In the genomic region with DNA sequence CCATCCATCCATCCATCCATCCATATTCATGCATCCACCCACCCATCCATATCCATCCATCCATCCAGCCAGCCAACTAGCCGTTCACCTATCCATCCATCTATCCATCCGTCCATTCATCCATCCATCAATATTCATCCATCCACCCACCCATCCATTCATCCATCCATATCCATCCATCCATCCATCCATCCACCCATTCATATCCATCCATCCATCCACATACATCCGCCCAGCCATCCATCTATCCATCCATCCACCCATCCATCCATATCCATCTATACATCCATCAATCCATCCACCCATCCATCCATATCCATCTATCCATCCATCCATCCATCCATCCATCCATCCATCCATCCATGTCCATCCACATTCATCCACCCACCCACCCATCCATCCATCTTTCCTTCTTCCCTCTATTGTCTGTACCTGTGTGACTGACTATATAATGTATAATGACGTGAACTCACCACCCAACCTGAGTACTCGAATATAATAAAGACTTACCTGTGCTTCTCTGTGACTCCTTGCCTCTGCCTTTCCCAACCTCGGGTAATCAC, we compare ENCODE assay signal across 22 cellular contexts. TPM values are rescaled to one million over a fixed set of nuclear protein-coding genes. Genes with fewer than 3 reads are reported as not detected.
DNase-seq lines count a peak whose midpoint lies in the region; ATAC-seq and TF ChIP-seq lines count a peak whose summit lies in the region.
"Had no signal": no experiment of that assay in that cellular context is flagged by ENCODE, and none has a peak within 500 bp of the region (broad histone marks: within the 10 kb centered on the region; RNA-seq: fewer than 3 reads in every experiment).

No MANE protein-coding gene starts in this region.

- H3K36me3 ChIP-seq in left ventricle myocardium inferior, result no peaks in the 10 kb centered on the region
- peaks cover 0 to 22% (median 3%) of the 10 kb centered on the region in 4 donors for H3K36me3 ChIP-seq in esophagus muscularis mucosa
- H3K36me3 ChIP-seq: Peyer's patch had no signal

- H3K9me3 Mint-ChIP-seq in nephron (peaks cover 12% of the 10 kb centered on the region), T-cell (no peaks in the 10 kb centered on the region)

- H3K4me3 ChIP-seq in left ventricle myocardium inferior, result peak overlapping the region; percentile 67
- H3K4me3 ChIP-seq in esophagus muscularis mucosa, result peak overlapping the region; percentile 57 to 67 (median 62)
- H3K4me3 ChIP-seq: GM23248 had no signal

- H3K27me3 Mint-ChIP-seq in nephron (ENCODE audit: low read depth) (peaks cover 9% of the 10 kb centered on the region), T-cell (peaks cover 2 to 10% of the 10 kb centered on the region in 2 donors)

- POLR2A ChIA-PET in T-cell (lab: Charles Lee), result no interaction called here

- TF ChIP-seq EP300 in esophagus muscularis mucosa (IDR thresholded peaks at IDR 0.05), result no peak

- H3K27ac Mint-ChIP-seq in nephron (peak overlapping the region in 2 of 3 experiments; percentile 2 to 34), T-cell (no peak overlapping the region)
- H3K27ac Mint-ChIP-seq: B cell had no signal

- intact Hi-C loops in left ventricle myocardium inferior (cut with micrococcal nuclease) (no loop called here), left cardiac atrium (cut with DNase I) (no loop called here), esophagus muscularis mucosa (cut with DNase I) (loop anchor here (5.0 kb wide), 1 partner anchor 38 kb away; no protein-coding TSS in a partner anchor)

- ATAC-seq in left cardiac atrium (no peak), T-cell (replicated peaks in 1 of 4) (no peak)
- ATAC-seq: Right ventricle myocardium inferior had no signal

- peak overlapping the region in 1 of 3 experiments; percentile 34 for H3K4me3 Mint-ChIP-seq in nephron
- no peak overlapping the region for H3K4me3 Mint-ChIP-seq in T-cell
- H3K4me3 Mint-ChIP-seq: B cell had no signal

- WGBS in esophagus muscularis mucosa, result 92% methylated on average over 6 of the region's 6 CpGs

- peaks cover 69% of the 10 kb centered on the region for H3K4me1 Mint-ChIP-seq in nephron
- H3K4me1 Mint-ChIP-seq in T-cell, result no peaks in the 10 kb centered on the region
- H3K4me1 Mint-ChIP-seq: B cell had no signal

- no peaks in the 10 kb centered on the region for H3K9me3 ChIP-seq in left ventricle myocardium inferior (replicated peaks)
- no peaks in the 10 kb centered on the region for H3K9me3 ChIP-seq in esophagus muscularis mucosa
- H3K9me3 ChIP-seq: Peyer's patch had no signal

- no peaks in the 10 kb centered on the region for H3K27me3 ChIP-seq in left ventricle myocardium inferior (ENCODE audit: low read depth)
- no peaks in the 10 kb centered on the region for H3K27me3 ChIP-seq in esophagus muscularis mucosa
- H3K27me3 ChIP-seq: Peyer's patch had no signal

- H3K4me1 ChIP-seq in left ventricle myocardium inferior (peaks cover 89% of the 10 kb centered on the region), esophagus muscularis mucosa (peaks cover 72 to 98% (median 97%) of the 10 kb centered on the region in 4 donors)

- no peak for TF ChIP-seq CTCF in left ventricle myocardium inferior (IDR thresholded peaks at IDR 0.05; ENCODE audit: borderline replicate concordance)
- no peak for TF ChIP-seq CTCF in esophagus muscularis mucosa (IDR thresholded peaks at IDR 0.05)
- TF ChIP-seq CTCF in nephron (IDR thresholded peaks at IDR 0.05; ENCODE audit: unreplicated experiment in 3 of 3), result no peak
- no peak for TF ChIP-seq CTCF in GM13977 (IDR thresholded peaks at IDR 0.05; ENCODE audit: extremely low read depth, insufficient read depth, missing control alignments)

- no peak for TF ChIP-seq POLR2A in esophagus muscularis mucosa (IDR thresholded peaks at IDR 0.05; ENCODE audit: low read depth)

- H3K36me3 Mint-ChIP-seq in nephron (ENCODE audit: low read depth) (peaks cover 13% of the 10 kb centered on the region), T-cell (no peaks in the 10 kb centered on the region)

- in situ Hi-C loops in GM13977 (cut with MboI; ENCODE audit: low pct_unique_long_range_greater_than_20kb, low sequenced_read_pairs, unreplicated experiment), result no loop called here

- DNase-seq in left ventricle myocardium inferior (no peak), left cardiac atrium (no peak), esophagus muscularis mucosa (ENCODE audit: extremely low spot score) (no peak), GM13977 (ENCODE audit: low spot score) (no peak), T-cell (no peak), NCI-H187 treated with DMSO at 0.1 percent for 48 hours (lab: John Stamatoyannopoulos, UW) (no peak), activated gamma-delta T cell treated with Interleukin-2 at 50 U/mL for 16 hours (no peak)
- DNase-seq: COR-L47; DMS 273 treated with DMSO at 0.1 percent for 48 hours; GM23248; HCEC 1CT; KBM-7; NCI-H1105 treated with DMSO at 0.1 percent for 48 hours; NCI-H1694; NCI-H510A; NCI-H748 treated with DMSO at 0.1 percent for 48 hours; NK-92 treated with Interleukin-12 subunit alpha and Interleukin-12 subunit beta, amount 100 ng/mL, for 24 hours; Peyer's patch had no signal

- CTCF ChIA-PET in T-cell (lab: Charles Lee), result no interaction called here

- H3K27ac ChIP-seq in left ventricle myocardium inferior (replicated peaks) (peak overlapping the region; percentile 72), esophagus muscularis mucosa (replicated peaks in 1 of 4) (peak overlapping the region; percentile 80 to 89 (median 88))
- H3K27ac ChIP-seq: GM23248 had no signal

RNA-seq across cellular contexts. Expression of gene INMT, which starts 2.5 kb away (rescaled TPM):
- total RNA-seq in left ventricle myocardium inferior (49.5 TPM), left cardiac atrium (10 to 100 TPM; 47.7 to 94.5 TPM), esophagus muscularis mucosa (100 to 1,000 TPM; 113 to 192 (median 174) TPM), T-cell (1 to 10 TPM in 1 of 5 donors, under 1 TPM in 4; 0.14 to 1.7 (median 0.75) TPM)
- total RNA-seq: A172, GM23248 had no signal

RNA-seq across cellular contexts. Expression of gene MINDY4, which starts 16.8 kb away (rescaled TPM):
- total RNA-seq in left ventricle myocardium inferior (3.8 TPM), left cardiac atrium (1 to 10 TPM; 3.9 to 5.1 TPM), esophagus muscularis mucosa (10 to 100 TPM in 3 of 4 donors, 1 to 10 TPM in 1; 8.4 to 31.1 (median 20.2) TPM), T-cell (1 to 10 TPM in 4 of 5 donors, under 1 TPM in 1; 0.60 to 1.7 (median 1.2) TPM)

Comparison
In these comparisons a context has a peak if more than half of its experiments do, and no peak if none do; other contexts are left out.
1. H3K27ac Mint-ChIP-seq: peak in nephron (2 of 3); none in T-cell (0 of 2).
2. RNA of gene INMT, which starts 2.5 kb away (total RNA-seq): 113 to 192 TPM in esophagus muscularis mucosa, 47.7 to 94.5 TPM in left cardiac atrium and 49.5 TPM in left ventricle myocardium inferior (single experiment); 0.14 to 1.7 TPM in T-cell; every median in the first group is over 10 times any median in the second.